Comparison of ENCODE assay signal across 21 cellular contexts in the genomic region with DNA sequence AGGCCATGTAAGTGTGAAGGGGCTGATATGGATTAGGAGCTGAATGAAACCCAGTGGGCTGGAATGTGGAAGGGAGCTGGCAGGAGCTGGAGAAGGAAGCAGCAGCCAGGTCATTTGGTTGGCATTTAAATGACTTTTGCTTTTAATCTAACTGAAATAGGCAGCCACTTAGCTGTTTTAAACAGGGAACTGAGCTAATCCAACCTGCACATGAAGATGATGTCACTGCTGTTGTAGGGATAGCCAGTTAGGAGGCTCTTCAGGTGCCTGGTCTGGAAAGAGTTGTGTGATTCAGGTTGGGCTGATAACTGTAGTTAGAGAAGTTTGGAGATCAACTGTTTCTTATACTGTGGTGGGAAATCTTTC.
DNase-seq lines count a peak whose midpoint lies in the region; FAIRE-seq and TF ChIP-seq lines count a peak whose summit lies in the region.
"Had no signal": no experiment of that assay in that cellular context is flagged by ENCODE, and none has a peak within 500 bp of the region (broad histone marks: within the 10 kb centered on the region; RNA-seq: fewer than 3 reads in every experiment).

No MANE protein-coding gene starts in this region.

- intact Hi-C loops in lower leg skin (cut with DNase I; ENCODE audit: low total_unique reads) (no loop called here), tibial artery (cut with DNase I; ENCODE audit: low total_unique reads) (no loop called here), colonic mucosa (cut with DNase I) (no loop called here)

- H3K4me3 Mint-ChIP-seq in neural progenitor cell, result no peak overlapping the region
- H3K4me3 Mint-ChIP-seq: CD4-positive, alpha-beta memory T cell had no signal

- H3K4me2 ChIP-seq in neural progenitor cell, result no peak overlapping the region

- H3K36me3 Mint-ChIP-seq in neural progenitor cell, result peaks cover 4% of the 10 kb centered on the region
- H3K36me3 Mint-ChIP-seq: CD4-positive, alpha-beta memory T cell had no signal

- DNase-seq in EH (ENCODE audit: low read depth) (peak; percentile 39), RCC 7860 (ENCODE audit: low spot score) (peak; percentile 89), cardiac muscle cell (ENCODE audit: low read depth in 1 of 2, low spot score in 1 of 2) (peak in 1 of 2 donors; percentile 22), neural progenitor cell (ENCODE audit: low spot score) (no peak), lower leg skin (ENCODE audit: low spot score in 2 of 2) (no peak), tibial artery (no peak), colonic mucosa (no peak), GM13976 (ENCODE audit: low spot score) (no peak)
- DNase-seq: activated CD4-positive, alpha-beta T cell treated with anti-CD3 and anti-CD28 coated beads for 4 hours; activated CD8-positive, alpha-beta memory T cell treated with anti-CD3 and anti-CD28 coated beads, Interleukin-2, amount 50 U/mL, for 4 hours; activated gamma-delta T cell treated with Interleukin-2 at 50 U/mL for 16 hours; CD4-positive, alpha-beta memory T cell; DMS79; erythroblast; glutamatergic neuron; MV-4-11; NCI-H2029; NCI-H510A treated with DMSO at 0.1 percent for 48 hours; sigmoid colon had no signal

- H3K4me3 ChIP-seq in cardiac muscle cell (no peak overlapping the region), neural progenitor cell (no peak overlapping the region), lower leg skin (ENCODE audit: low read depth, poor library complexity, severe bottlenecking) (no peak overlapping the region), tibial artery (no peak overlapping the region), colonic mucosa (no peak overlapping the region)
- H3K4me3 ChIP-seq: sigmoid colon, vagina had no signal

- H3K27ac ChIP-seq in cardiac muscle cell, result peak overlapping the region; percentile 80
- no peak overlapping the region for H3K27ac ChIP-seq in neural progenitor cell
- H3K27ac ChIP-seq in tibial artery, result peak overlapping the region in 1 of 2 donors; percentile 2
- no peak overlapping the region for H3K27ac ChIP-seq in colonic mucosa
- H3K27ac ChIP-seq: vagina had no signal

- H4K20me1 ChIP-seq in neural progenitor cell (ENCODE audit: low read depth), result no peaks in the 10 kb centered on the region

- no peaks in the 10 kb centered on the region for H3K27me3 ChIP-seq in cardiac muscle cell
- no peaks in the 10 kb centered on the region for H3K27me3 ChIP-seq in neural progenitor cell
- H3K27me3 ChIP-seq in tibial artery, result no peaks in the 10 kb centered on the region
- no peaks in the 10 kb centered on the region for H3K27me3 ChIP-seq in colonic mucosa
- H3K27me3 ChIP-seq: sigmoid colon, vagina had no signal

- FAIRE-seq in RCC 7860 (lab: Jason Lieb, UNC), result no peak
- FAIRE-seq: H54 had no signal

- peaks cover 27% of the 10 kb centered on the region for H3K4me1 ChIP-seq in cardiac muscle cell (ENCODE audit: low read depth)
- peaks cover 36% of the 10 kb centered on the region for H3K4me1 ChIP-seq in neural progenitor cell
- H3K4me1 ChIP-seq in tibial artery, result peaks cover 0 to 52% (median 32%) of the 10 kb centered on the region in 4 donors
- no peaks in the 10 kb centered on the region for H3K4me1 ChIP-seq in colonic mucosa
- H3K4me1 ChIP-seq: vagina had no signal

- H3K36me3 ChIP-seq in cardiac muscle cell (no peaks in the 10 kb centered on the region), neural progenitor cell (no peaks in the 10 kb centered on the region), tibial artery (no peaks in the 10 kb centered on the region), colonic mucosa (no peaks in the 10 kb centered on the region)
- H3K36me3 ChIP-seq: sigmoid colon, vagina had no signal

- TF ChIP-seq CTCF in cardiac muscle cell (IDR thresholded peaks at IDR 0.05; ENCODE audit: low read depth, low read length), result no peak
- TF ChIP-seq CTCF in neural progenitor cell (IDR thresholded peaks at IDR 0.05), result no peak
- no peak for TF ChIP-seq CTCF in lower leg skin (IDR thresholded peaks at IDR 0.05)
- TF ChIP-seq CTCF in tibial artery (IDR thresholded peaks at IDR 0.05), result no peak
- TF ChIP-seq CTCF in colonic mucosa (IDR thresholded peaks at IDR 0.05), result no peak
- no peak for TF ChIP-seq CTCF in GM13976 (IDR thresholded peaks at IDR 0.05; ENCODE audit: borderline replicate concordance, control extremely low read depth, extremely low read depth, insufficient read depth, missing control alignments)

- peaks cover 2% of the 10 kb centered on the region for H3K27me3 Mint-ChIP-seq in neural progenitor cell (ENCODE audit: insufficient read depth, low read depth)

- no peaks in the 10 kb centered on the region for H3K9me3 Mint-ChIP-seq in neural progenitor cell

- H3K79me2 ChIP-seq in neural progenitor cell (ENCODE audit: low read depth), result no peaks in the 10 kb centered on the region

- peak overlapping the region; percentile 45 for H2AFZ ChIP-seq in neural progenitor cell (replicated peaks)

- H3K4me1 Mint-ChIP-seq in neural progenitor cell, result peaks cover 38% of the 10 kb centered on the region
- H3K4me1 Mint-ChIP-seq: CD4-positive, alpha-beta memory T cell had no signal

- H3K9me3 ChIP-seq in cardiac muscle cell (ENCODE audit: low read depth) (no peaks in the 10 kb centered on the region), neural progenitor cell (ENCODE audit: low read depth) (no peaks in the 10 kb centered on the region), tibial artery (no peaks in the 10 kb centered on the region), colonic mucosa (no peaks in the 10 kb centered on the region)
- H3K9me3 ChIP-seq: sigmoid colon, vagina had no signal

- no peak for TF ChIP-seq POLR2A in lower leg skin (IDR thresholded peaks at IDR 0.05)

- in situ Hi-C loops in GM13976 (cut with MboI; ENCODE audit: low sequenced_read_pairs, unreplicated experiment), result no loop called here

- H3K27ac Mint-ChIP-seq in neural progenitor cell, result no peak overlapping the region

- H3K9ac ChIP-seq in neural progenitor cell (no peak overlapping the region), colonic mucosa (ENCODE audit: low read depth in 2 of 2, low read length in 2 of 2) (no peak overlapping the region)

- H3F3A ChIP-seq in neural progenitor cell (ENCODE audit: low read depth), result peaks cover 29% of the 10 kb centered on the region

Comparison
In these comparisons a context has a peak if more than half of its experiments do, and no peak if none do; other contexts are left out.
1. DNase-seq: peak in EH (single experiment) and RCC 7860 (single experiment); none in neural progenitor cell (single experiment), lower leg skin (0 of 2), tibial artery (0 of 2), colonic mucosa (single experiment) and GM13976 (single experiment).